ENCODE assay signal across 17 cellular contexts in genomic region chr7:32051128-32051527, GRCh38. TPM values are rescaled to one million over a fixed set of nuclear protein-coding genes. Genes with fewer than 3 reads are reported as not detected.
A peak's percentile ranks its signal among the peaks of the same experiment; 100 is the strongest.
DNase-seq lines count a peak whose midpoint lies in the region; ATAC-seq and TF ChIP-seq lines count a peak whose summit lies in the region.
"Had no signal": no experiment of that assay in that cellular context is flagged by ENCODE, and none has a peak within 500 bp of the region (broad histone marks: within the 10 kb centered on the region; RNA-seq: fewer than 3 reads in every experiment).

No MANE protein-coding gene starts in this region.

- H4K8ac ChIP-seq in mesendoderm (ENCODE audit: low read depth, low read length), result no peak overlapping the region

- peak overlapping the region; percentile 87 for H3K27ac ChIP-seq in cingulate gyrus (ENCODE audit: low read depth, low read length)
- H3K27ac ChIP-seq in mesendoderm (ENCODE audit: low read depth, low read length), result no peak overlapping the region
- H3K27ac ChIP-seq in testis, result no peak overlapping the region

- H3K4me3 ChIP-seq in mesendoderm (ENCODE audit: low read length) (no peak overlapping the region), testis (no peak overlapping the region)
- H3K4me3 ChIP-seq: GM23338, MG63 had no signal

- no peaks in the 10 kb centered on the region for H3K27me3 ChIP-seq in mesendoderm (ENCODE audit: insufficient read depth, low read length, poor library complexity)
- H3K27me3 ChIP-seq in testis, result no peaks in the 10 kb centered on the region
- H3K27me3 ChIP-seq: BE2C, MG63 had no signal

- no peak overlapping the region for H3K4me2 ChIP-seq in mesendoderm (ENCODE audit: low read length)
- H3K4me2 ChIP-seq: GM23338 had no signal

- H3K79me1 ChIP-seq in mesendoderm (ENCODE audit: low read length), result no peaks in the 10 kb centered on the region

- intact Hi-C loops in testis (cut with DNase I; ENCODE audit: low total_unique reads), result no loop called here

- no peak overlapping the region for H4K5ac ChIP-seq in mesendoderm (ENCODE audit: low read length)

- H3K23ac ChIP-seq in mesendoderm (ENCODE audit: low read length), result no peak overlapping the region

- H3K79me2 ChIP-seq in mesendoderm (ENCODE audit: control insufficient read depth, insufficient read depth, low read length), result no peaks in the 10 kb centered on the region

- H3K36me3 ChIP-seq in mesendoderm (ENCODE audit: control insufficient read depth, insufficient read depth, low read length) (no peaks in the 10 kb centered on the region), testis (ENCODE audit: low read depth, missing control alignments) (no peaks in the 10 kb centered on the region)
- H3K36me3 ChIP-seq: BE2C had no signal

- TF ChIP-seq POLR2A in testis (IDR thresholded peaks at IDR 0.05), result no peak

- no peak overlapping the region for H2BK120ac ChIP-seq in mesendoderm (ENCODE audit: low read depth, low read length)

- H3K4me1 ChIP-seq in mesendoderm (ENCODE audit: control insufficient read depth, low read depth, low read length) (no peaks in the 10 kb centered on the region), testis (no peaks in the 10 kb centered on the region)
- H3K4me1 ChIP-seq: BE2C had no signal

- WGBS in mesendoderm (ENCODE audit: extremely low coverage, insufficient coverage, low lambda C conversion rate), result no CpG with 5 or more reads among the region's 5 CpGs
- WGBS in testis, 2 donors, result 59 to 75% methylated on average over 5 of the region's 5 CpGs

- no peak overlapping the region for H3K4ac ChIP-seq in mesendoderm (ENCODE audit: low read depth, low read length)

- DNase-seq in NCI-H1048 (lab: John Stamatoyannopoulos, UW) (peak; percentile 67), mesendoderm (peak; percentile 41), testis (peak; percentile 46), activated T-cell treated with anti-CD3 and anti-CD28 coated beads for 4 hours (no peak)
- no peak for DNase-seq in activated CD4-positive, CD25-positive, alpha-beta regulatory T cell treated with anti-CD3 and anti-CD28 coated beads, Interleukin-2, amount 50 U/mL, for 72 hours
- DNase-seq: ACHN; BE2C; CD4-positive, alpha-beta memory T cell; DMS 273 treated with DMSO at 0.1 percent for 48 hours; MG63; NCI-H1105 treated with DMSO at 0.1 percent for 48 hours; NCI-H187; SIG-M5 had no signal

- H3K56ac ChIP-seq in mesendoderm (ENCODE audit: low read length), result no peak overlapping the region

- ATAC-seq in HG03378 (IDR thresholded peaks at IDR 0.05; ENCODE audit: unreplicated experiment), result no peak
- ATAC-seq: GM23338, HepG2 had no signal

- H3K18ac ChIP-seq in mesendoderm (ENCODE audit: low read length), result no peak overlapping the region

- no peak overlapping the region for H2BK5ac ChIP-seq in mesendoderm (ENCODE audit: low read length)

- H3K9me3 ChIP-seq in testis, result no peaks in the 10 kb centered on the region
- H3K9me3 ChIP-seq: BE2C, MG63 had no signal

- TF ChIP-seq CTCF in testis (IDR thresholded peaks at IDR 0.05), result no peak

- H3K9ac ChIP-seq in mesendoderm (ENCODE audit: low read length), result no peak overlapping the region

- no peak overlapping the region for H2AK5ac ChIP-seq in mesendoderm (ENCODE audit: low read length)

- no peak overlapping the region for H2BK15ac ChIP-seq in mesendoderm (replicated peaks; ENCODE audit: low read depth)

RNA-seq across cellular contexts. Expression of gene PDE1C, which starts 19.1 kb away (rescaled TPM):
- polyA plus RNA-seq in mesendoderm (2013, experiment 1 of 2), result 0.72 TPM
- 0.63 TPM for polyA plus RNA-seq in mesendoderm (2013, experiment 2 of 2)
- 1 to 10 TPM; 7.6 to 9.5 TPM for total RNA-seq in testis
- 9.5 TPM for polyA plus RNA-seq in testis (ENCODE audit: insufficient read depth, low read depth, low replicate concordance)
- total RNA-seq: CD4-positive, alpha-beta memory T cell; HepG2 had no signal
- polyA plus RNA-seq: CD4-positive, alpha-beta memory T cell; GM23338; HepG2 had no signal

Comparison
In these comparisons a context has a peak if more than half of its experiments do, and no peak if none do; other contexts are left out.
1. DNase-seq: peak in NCI-H1048 (single experiment), mesendoderm (single experiment) and testis (single experiment); none in activated CD4-positive, CD25-positive, alpha-beta regulatory T cell treated with anti-CD3 and anti-CD28 coated beads, Interleukin-2, amount 50 U/mL, for 72 hours (single experiment) and activated T-cell treated with anti-CD3 and anti-CD28 coated beads for 4 hours (single experiment).